15 cellular contexts compared by ENCODE assay signal in the genomic region with DNA sequence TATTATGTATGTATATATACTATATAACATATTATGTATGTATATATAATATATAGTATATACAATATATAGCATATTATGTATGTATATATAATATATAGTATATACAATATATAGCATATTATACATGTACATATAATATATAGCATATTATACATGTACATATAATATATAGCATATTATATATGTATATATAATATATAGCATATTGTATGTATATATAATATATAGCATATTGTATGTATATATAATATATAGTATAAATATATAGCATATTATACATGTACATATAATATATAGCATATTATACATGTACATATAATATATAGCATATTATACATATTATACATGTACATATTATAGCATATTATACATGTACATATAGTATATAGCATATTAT. TPM values are rescaled to one million over a fixed set of nuclear protein-coding genes. Genes with fewer than 3 reads are reported as not detected.
"Had no signal": no experiment of that assay in that cellular context is flagged by ENCODE, and none has a peak within 500 bp of the region (broad histone marks: within the 10 kb centered on the region; RNA-seq: fewer than 3 reads in every experiment).

No MANE protein-coding gene starts in this region.

RNA-seq across cellular contexts. Expression of a gene that starts 13.9 kb away (rescaled TPM):
- total RNA-seq: cerebellum had no signal

RNA-seq across cellular contexts. Expression of a gene that starts 17.8 kb away (rescaled TPM):
- total RNA-seq: activated CD4-positive, alpha-beta T cell treated with anti-CD3 and anti-CD28 coated beads, Interleukin-2, amount 10 ng/mL, durations not matched to agents 24 days and 14 days; activated CD8-positive, alpha-beta T cell treated with anti-CD3 and anti-CD28 coated beads for 36 hours; activated naive CD4-positive, alpha-beta T cell treated with anti-CD3 and anti-CD28 coated beads for 36 hours; activated naive CD4-positive, alpha-beta T cell treated with anti-CD3 and anti-CD28 coated beads, Interleukin-2, amount 50 U/mL, for 72 hours; activated naive CD8-positive, alpha-beta T cell treated with anti-CD3 and anti-CD28 coated beads for 36 hours; activated T-helper 1 cell treated with anti-CD3 and anti-CD28 coated beads, Interleukin-12 subunit alpha, Interleukin-12 subunit beta, Interleukin-2, Interleukin-4 antibody, amounts not matched to agents 30 ng/mL and 10 ng/mL and 1 ng/mL, durations not matched to agents 14 hours and 24 hours and 36 hours; adrenal gland; aorta; astrocyte; body of pancreas; breast epithelium; cardiac septum; cerebellum; T-helper 1 cell treated with Interleukin-12 subunit alpha and Interleukin-12 subunit beta and Interleukin-4 antibody, amounts not matched to agents 30 ng/mL and 1 ng/mL, for 36 hours; T-helper 2 cell treated with Interferon-gamma antibody and Interleukin-4, amounts not matched to agents 100 ng/mL and 5 ng/mL, for 36 hours had no signal
- polyA plus RNA-seq: adrenal gland, aorta had no signal
